9 cellular contexts compared by ENCODE assay signal in genomic region chr16:17359778-17360177, GRCh38.
A peak's percentile ranks its signal among the peaks of the same experiment; 100 is the strongest.
DNase-seq lines count a peak whose midpoint lies in the region; ATAC-seq and TF ChIP-seq lines count a peak whose summit lies in the region.
"Had no signal": no experiment of that assay in that cellular context is flagged by ENCODE, and none has a peak within 500 bp of the region (broad histone marks: within the 10 kb centered on the region; RNA-seq: fewer than 3 reads in every experiment).

No MANE protein-coding gene starts in this region.

- TF ChIP-seq CTCF in nephron progenitor cell (IDR thresholded peaks at IDR 0.05): no peak
- TF ChIP-seq CTCF in Calu3 (IDR thresholded peaks at IDR 0.05; ENCODE audit: unreplicated experiment): no peak

- intact Hi-C loops in left ventricle myocardium superior (cut with micrococcal nuclease) (no loop called here), cardiac septum (cut with DNase I) (no loop called here), Calu3 (cut with micrococcal nuclease; ENCODE audit: unreplicated experiment) (loop anchor here (5.0 kb wide), 1 partner anchor 57 kb away; no protein-coding TSS in a partner anchor)

- no peak overlapping the region for H3K4me3 Mint-ChIP-seq in nephron progenitor cell
- no peak overlapping the region for H3K4me3 Mint-ChIP-seq in Calu3 (ENCODE audit: low read depth, unreplicated experiment)

- CTCF ChIA-PET in Calu3 (lab: Charles Lee): interaction anchor here (0.6 to 0.8 kb wide), 3 partner anchors 20 to 224 kb away, joined by 3 read pairs; no protein-coding TSS in a partner anchor

- H3K27ac Mint-ChIP-seq in nephron progenitor cell (no peak overlapping the region), Calu3 (ENCODE audit: unreplicated experiment) (no peak overlapping the region)

- H3K9me3 Mint-ChIP-seq in nephron progenitor cell: no peaks in the 10 kb centered on the region
- H3K9me3 Mint-ChIP-seq in Calu3 (ENCODE audit: low read depth, unreplicated experiment): no peaks in the 10 kb centered on the region

- ATAC-seq in left ventricle myocardium superior: peak; percentile 50

- DNase-seq in left ventricle myocardium superior (no peak), cardiac septum (ENCODE audit: low spot score) (no peak), kidney glomerular epithelial cell (lab: John Stamatoyannopoulos, UW) (peak; percentile 4), AG08396 (ENCODE audit: low spot score) (no peak), nephron progenitor cell (no peak), Calu3 (no peak), SK-N-DZ (ENCODE audit: low spot score) (no peak)
- DNase-seq in activated CD4-positive, alpha-beta T cell treated with anti-CD3 and anti-CD28 coated beads, Interleukin-2, amount 50 U/mL, for 48 hours: peak; percentile 66 to 76
- DNase-seq: DND-41 had no signal

- H3K4me1 Mint-ChIP-seq in nephron progenitor cell (peaks cover 68% of the 10 kb centered on the region), Calu3 (ENCODE audit: low read depth, unreplicated experiment) (peaks cover 23% of the 10 kb centered on the region)

- H3K27me3 Mint-ChIP-seq in nephron progenitor cell (ENCODE audit: low read depth, poor library complexity): peaks cover 14% of the 10 kb centered on the region
- no peaks in the 10 kb centered on the region for H3K27me3 Mint-ChIP-seq in Calu3 (ENCODE audit: unreplicated experiment)

- BruUV-seq in Calu3 (replicated peaks; lab: Mats Ljungman, UMichigan): no TSS peak

- H3K36me3 Mint-ChIP-seq in nephron progenitor cell (ENCODE audit: low read depth) (no peaks in the 10 kb centered on the region), Calu3 (ENCODE audit: insufficient read depth, unreplicated experiment) (peaks cover 6% of the 10 kb centered on the region)

Comparison
In these comparisons a context has a peak if more than half of its experiments do, and no peak if none do; other contexts are left out.
1. DNase-seq: peak in activated CD4-positive, alpha-beta T cell treated with anti-CD3 and anti-CD28 coated beads, Interleukin-2, amount 50 U/mL, for 48 hours (2 of 2) and kidney glomerular epithelial cell (single experiment); none in left ventricle myocardium superior (single experiment), cardiac septum (single experiment), AG08396 (single experiment), nephron progenitor cell (single experiment), Calu3 (single experiment) and SK-N-DZ (single experiment).